ENCODE assay signal across 11 cellular contexts in genomic region chr5:55570026-55570425, GRCh38. TPM values are rescaled to one million over a fixed set of nuclear protein-coding genes. Genes with fewer than 3 reads are reported as not detected.
A peak's percentile ranks its signal among the peaks of the same experiment; 100 is the strongest.
DNase-seq lines count a peak whose midpoint lies in the region; ATAC-seq, FAIRE-seq and TF ChIP-seq lines count a peak whose summit lies in the region.
"Had no signal": no experiment of that assay in that cellular context is flagged by ENCODE, and none has a peak within 500 bp of the region (broad histone marks: within the 10 kb centered on the region; RNA-seq: fewer than 3 reads in every experiment).

No MANE protein-coding gene starts in this region.

- no peaks in the 10 kb centered on the region for H3K27me3 Mint-ChIP-seq in astrocyte (ENCODE audit: low read depth, unreplicated experiment)

- H4K20me1 ChIP-seq in GM23248 (ENCODE audit: insufficient read depth): no peaks in the 10 kb centered on the region
- H4K20me1 ChIP-seq in astrocyte (ENCODE audit: insufficient read depth, low read length): no peaks in the 10 kb centered on the region

- TF ChIP-seq POLR2A in thyroid gland (IDR thresholded peaks at IDR 0.05): no peak
- no peak for TF ChIP-seq POLR2A in erythroblast (IDR thresholded peaks at IDR 0.05; ENCODE audit: low read length)

- 0 out of 2 replicates have a peak, but pooled peaks cover 9% of the 10 kb centered on the region for H3F3A ChIP-seq in GM23248 (ENCODE audit: insufficient read depth)

- H3K4me1 Mint-ChIP-seq in astrocyte (ENCODE audit: low read depth, unreplicated experiment): peaks cover 30% of the 10 kb centered on the region

- H3K9me3 Mint-ChIP-seq in astrocyte (ENCODE audit: unreplicated experiment): no peaks in the 10 kb centered on the region
- H3K9me3 Mint-ChIP-seq: activated CD4-positive, alpha-beta memory T cell treated with anti-CD3 and anti-CD28 coated beads, Interleukin-2, amount 10 ng/mL, durations not matched to agents 7 days and 5 days had no signal

- DNase-seq in GM23248 (peak; percentile 81), astrocyte (ENCODE audit: low read depth) (peak; percentile 87), islet precursor cell (peak; percentile 86), thyroid gland (no peak), erythroblast (lab: John Stamatoyannopoulos, UW) (no peak)
- no peak for DNase-seq in activated CD4-positive, alpha-beta T cell treated with anti-CD3 and anti-CD28 coated beads for 48 hours
- DNase-seq: activated CD4-positive, alpha-beta memory T cell treated with anti-CD3 and anti-CD28 coated beads, Interleukin-2, amount 10 ng/mL, durations not matched to agents 7 days and 5 days; activated naive CD4-positive, alpha-beta T cell; NCI-H146; stimulated activated CD8-positive, alpha-beta memory T cell treated with anti-CD3 and anti-CD28 coated beads, Interleukin-4, amount 100 ng/mL, for 48 hours had no signal

- no peak for ATAC-seq in GM18873 (IDR thresholded peaks at IDR 0.05; ENCODE audit: low FRiP score, unreplicated experiment)

- TF ChIP-seq CTCF in astrocyte (IDR thresholded peaks at IDR 0.05; ENCODE audit: insufficient read depth, low read depth, low read length) (no peak), thyroid gland (IDR thresholded peaks at IDR 0.05) (no peak)

- H3K27ac ChIP-seq in GM23248: peak overlapping the region; percentile 25; the same call in 1 of the 2 replicates
- no peak overlapping the region for H3K27ac ChIP-seq in astrocyte (ENCODE audit: low read depth, low read length)
- peak overlapping the region; percentile 11 to 75 (median 56) for H3K27ac ChIP-seq in thyroid gland

- H3K9me3 ChIP-seq in GM23248 (ENCODE audit: low read depth): no peaks in the 10 kb centered on the region
- no peaks in the 10 kb centered on the region for H3K9me3 ChIP-seq in astrocyte (ENCODE audit: insufficient read depth, low read depth, low read length)
- H3K9me3 ChIP-seq in thyroid gland: no peaks in the 10 kb centered on the region

- H3K79me2 ChIP-seq in GM23248 (ENCODE audit: insufficient read depth): no peaks in the 10 kb centered on the region
- H3K79me2 ChIP-seq in astrocyte (ENCODE audit: insufficient read depth, low read length): no peaks in the 10 kb centered on the region

- intact Hi-C loops in thyroid gland (cut with DNase I): no loop called here

- H3K4me3 Mint-ChIP-seq in astrocyte (ENCODE audit: unreplicated experiment): no peak overlapping the region
- H3K4me3 Mint-ChIP-seq: activated CD4-positive, alpha-beta memory T cell treated with anti-CD3 and anti-CD28 coated beads, Interleukin-2, amount 10 ng/mL, durations not matched to agents 7 days and 5 days had no signal

- peak overlapping the region; percentile 94 for H3K27ac Mint-ChIP-seq in astrocyte (ENCODE audit: unreplicated experiment)
- H3K27ac Mint-ChIP-seq: activated CD4-positive, alpha-beta memory T cell treated with anti-CD3 and anti-CD28 coated beads, Interleukin-2, amount 10 ng/mL, durations not matched to agents 7 days and 5 days had no signal

- H3K36me3 Mint-ChIP-seq in astrocyte (ENCODE audit: low read depth, unreplicated experiment): no peaks in the 10 kb centered on the region

- no peaks in the 10 kb centered on the region for H3K27me3 ChIP-seq in GM23248 (replicated peaks; ENCODE audit: insufficient read depth)
- no peaks in the 10 kb centered on the region for H3K27me3 ChIP-seq in astrocyte (ENCODE audit: insufficient read depth, low read length)
- H3K27me3 ChIP-seq in thyroid gland: no peaks in the 10 kb centered on the region

- WGBS in GM23248 (ENCODE audit: low coverage in 1 of 2, low lambda C conversion rate in 2 of 2, missing lambda C conversion rate in 2 of 2), 2 experiments: 70 to 82% methylated on average over 2 of the region's 2 CpGs
- WGBS in thyroid gland, 2 donors: 44 to 48% methylated on average over 2 of the region's 2 CpGs

- H3K4me3 ChIP-seq in GM23248 (no peak overlapping the region), astrocyte (ENCODE audit: insufficient read depth, low read depth, low read length) (no peak overlapping the region), thyroid gland (replicated peaks in 1 of 3) (no peak overlapping the region)

- in situ Hi-C loops in GM23248 (cut with MboI): no loop called here

- H3K4me1 ChIP-seq in GM23248 (ENCODE audit: insufficient read depth) (peaks cover 24% of the 10 kb centered on the region), astrocyte (ENCODE audit: insufficient read depth, low read length) (no peaks in the 10 kb centered on the region), thyroid gland (peaks cover 0 to 21% of the 10 kb centered on the region in 2 donors)

- H3K9ac ChIP-seq in GM23248 (no peak overlapping the region), astrocyte (ENCODE audit: low read length) (no peak overlapping the region)

- no peak overlapping the region for H3K4me2 ChIP-seq in GM23248 (ENCODE audit: unreplicated experiment)
- H3K4me2 ChIP-seq in astrocyte (ENCODE audit: low read length): no peak overlapping the region

- H3K9me2 ChIP-seq in GM23248 (ENCODE audit: insufficient read depth): no peaks in the 10 kb centered on the region

- no peak for FAIRE-seq in astrocyte (lab: Jason Lieb, UNC)

- no peak overlapping the region for H2AFZ ChIP-seq in GM23248
- H2AFZ ChIP-seq in astrocyte (ENCODE audit: low read depth, low read length): no peak overlapping the region

- no peaks in the 10 kb centered on the region for H3K36me3 ChIP-seq in GM23248 (ENCODE audit: low read depth)
- no peaks in the 10 kb centered on the region for H3K36me3 ChIP-seq in astrocyte (ENCODE audit: insufficient read depth, low read length)
- no peaks in the 10 kb centered on the region for H3K36me3 ChIP-seq in thyroid gland

RNA-seq across cellular contexts. Expression of gene PLPP1, which starts 35.3 kb away (rescaled TPM):
- total RNA-seq in GM23248 (2014; rRNA removed; shearing (Covaris generic)): 65.1 and 78.6 TPM in 2 replicates
- polyA plus RNA-seq in GM23248 (2016; fragmentation: Nextera tagmentation; extraction: Ambion mirVana): 58.1 and 63.5 TPM in 2 replicates
- 56.3 and 58.9 TPM in 2 replicates for total RNA-seq in astrocyte
- total RNA-seq in thyroid gland: 100 to 1,000 TPM; 172 to 284 (median 248) TPM

Comparison
In these comparisons a context has a peak if more than half of its experiments do, and no peak if none do; other contexts are left out.
1. DNase-seq: peak in GM23248 (single experiment), astrocyte (single experiment) and islet precursor cell (single experiment); none in thyroid gland (0 of 2), activated CD4-positive, alpha-beta T cell treated with anti-CD3 and anti-CD28 coated beads for 48 hours (single experiment) and erythroblast (0 of 2).